In the genomic region with DNA sequence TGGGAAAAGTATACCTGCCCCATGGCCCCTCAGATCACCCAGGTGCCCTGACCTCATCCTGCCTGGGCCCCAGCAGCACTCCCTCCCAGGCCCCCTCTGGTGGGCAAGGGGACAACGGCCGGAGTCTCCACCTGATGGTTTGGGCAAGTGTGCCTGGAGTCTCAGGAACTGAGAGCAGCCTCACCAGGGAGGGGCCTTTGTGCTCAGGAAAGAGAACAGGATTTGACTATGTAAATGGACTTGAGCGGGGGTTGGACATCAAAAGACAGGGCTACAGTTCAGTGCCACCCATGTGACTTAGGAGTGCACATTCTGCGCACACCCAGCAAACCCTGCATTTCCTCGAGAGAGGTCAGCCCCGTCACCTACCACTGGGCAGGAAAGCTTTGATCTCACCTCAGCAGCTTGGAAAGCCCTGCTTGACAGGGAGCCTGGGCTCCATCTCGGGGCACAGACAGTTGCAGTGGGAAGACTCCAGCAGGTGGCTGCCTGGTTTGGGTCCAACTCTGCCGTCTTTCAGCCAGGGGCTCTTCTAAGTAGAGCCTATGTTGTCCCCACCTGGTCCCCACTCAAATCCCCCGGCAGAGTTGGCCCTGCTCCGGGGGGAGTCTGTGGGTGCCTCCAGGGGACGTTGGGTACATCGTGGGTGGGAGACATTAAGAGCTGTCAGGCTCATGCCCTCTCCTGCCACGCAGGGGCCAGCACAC, we compare ENCODE assay signal across 10 cellular contexts. TPM values are rescaled to one million over a fixed set of nuclear protein-coding genes. Genes with fewer than 3 reads are reported as not detected.
DNase-seq lines count a peak whose midpoint lies in the region; ATAC-seq and TF ChIP-seq lines count a peak whose summit lies in the region.
"Had no signal": no experiment of that assay in that cellular context is flagged by ENCODE, and none has a peak within 500 bp of the region (broad histone marks: within the 10 kb centered on the region; RNA-seq: fewer than 3 reads in every experiment).

No MANE protein-coding gene starts in this region.

- in situ Hi-C loops in KBM-7 (cut with MboI; ENCODE audit: low pct_unique_long_range_greater_than_20kb, low sequenced_read_pairs), result no loop called here

- H3K4me1 Mint-ChIP-seq in WTC11, result peaks cover 16% of the 10 kb centered on the region
- peaks cover 71 to 82% of the 10 kb centered on the region in 2 donors for H3K4me1 Mint-ChIP-seq in natural killer cell

- 72 to 76% methylated on average over 13 of the region's 13 CpGs for WGBS in heart right ventricle, 2 donors

- peaks cover 11 to 81% (median 37%) of the 10 kb centered on the region in 9 donors for H3K4me1 ChIP-seq in heart right ventricle

- DNase-seq in heart right ventricle, result no peak
- DNase-seq in left ventricle myocardium superior, result no peak
- peak; percentile 60 for DNase-seq in WTC11 (ENCODE audit: low spot score)
- no peak for DNase-seq in natural killer cell
- DNase-seq in stimulated activated naive CD4-positive, alpha-beta T cell treated with Interleukin-2 at 50 U/mL for 16 hours (lab: John Stamatoyannopoulos, UW), result no peak
- no peak for DNase-seq in KBM-7
- DNase-seq in foreskin fibroblast, result no peak

- H3K4me3 Mint-ChIP-seq in WTC11, result no peak overlapping the region
- peak overlapping the region; percentile 89 for H3K4me3 Mint-ChIP-seq in natural killer cell

- intact Hi-C loops in heart right ventricle (cut with DNase I) (no loop called here), left ventricle myocardium superior (cut with micrococcal nuclease) (no loop called here), natural killer cell (cut with micrococcal nuclease) (loop anchor here (5.0 kb wide), 3 partner anchors 39 to 189 kb away; a partner anchor contains a TSS)

- no peak overlapping the region for H3K27ac Mint-ChIP-seq in WTC11
- peak overlapping the region; percentile 90 to 92 for H3K27ac Mint-ChIP-seq in natural killer cell

- peaks cover 0 to 22% (median 0%) of the 10 kb centered on the region in 9 donors for H3K36me3 ChIP-seq in heart right ventricle

- peak overlapping the region in 6 of 10 donors; percentile 18 to 98 (median 88) for H3K27ac ChIP-seq in heart right ventricle

- H3K4me3 ChIP-seq in heart right ventricle (peak overlapping the region in 5 of 10 donors; percentile 6 to 82 (median 60)), foreskin fibroblast (ENCODE audit: low read depth in 1 of 2, low read length in 2 of 2) (no peak overlapping the region)

- POLR2A ChIA-PET in WTC11 (lab: Charles Lee), result no interaction called here

- no peaks in the 10 kb centered on the region for H3K9me3 ChIP-seq in heart right ventricle

- CTCF ChIA-PET in WTC11 (lab: Charles Lee), result interaction anchor here (1.0 to 1.4 kb wide), 2 partner anchors 9 to 147 kb away, joined by 3 to 4 read pairs; no protein-coding TSS in a partner anchor

- H3K36me3 Mint-ChIP-seq in WTC11 (no peaks in the 10 kb centered on the region), natural killer cell (no peaks in the 10 kb centered on the region)

- H3K9me3 Mint-ChIP-seq in WTC11 (no peaks in the 10 kb centered on the region), natural killer cell (no peaks in the 10 kb centered on the region)

- ATAC-seq in heart right ventricle, result peak in 4 of 8 donors; percentile 10 to 40 (median 21)
- no peak for ATAC-seq in left ventricle myocardium superior
- ATAC-seq in HG02798 (IDR thresholded peaks at IDR 0.05; ENCODE audit: poor library complexity, unreplicated experiment), result peak; percentile 57
- ATAC-seq in WTC11, result peak; percentile 86
- peak in 1 of 3 donors; percentile 12 for ATAC-seq in natural killer cell

- H3K27me3 Mint-ChIP-seq in WTC11 (ENCODE audit: low read depth) (no peaks in the 10 kb centered on the region), natural killer cell (ENCODE audit: low read depth in 2 of 2) (no peaks in the 10 kb centered on the region)

- TF ChIP-seq CTCF in heart right ventricle (IDR thresholded peaks at IDR 0.05), result no peak
- TF ChIP-seq CTCF in WTC11 (IDR thresholded peaks at IDR 0.05), result no peak
- no peak for TF ChIP-seq CTCF in natural killer cell (IDR thresholded peaks at IDR 0.05)
- no peak for TF ChIP-seq CTCF in foreskin fibroblast (IDR thresholded peaks at IDR 0.05; ENCODE audit: low read depth, low read length)

- H3K27me3 ChIP-seq in heart right ventricle, result no peaks in the 10 kb centered on the region

TF ChIP-seq in WTC11, 78 proteins besides CTCF, POLR2A, EP300 and RAD21:
- TF ChIP-seq TP53 (CRISPR knock-in tag; IDR thresholded peaks at IDR 0.05), result no peak
- TF ChIP-seq GABPB1 (CRISPR knock-in tag; IDR thresholded peaks at IDR 0.05), result peak; percentile 78
- TF ChIP-seq JAZF1 (CRISPR knock-in tag; IDR thresholded peaks at IDR 0.05), result no peak
- TF ChIP-seq NFATC4 (CRISPR knock-in tag; IDR thresholded peaks at IDR 0.05), result no peak
- TF ChIP-seq, protein P1, sequence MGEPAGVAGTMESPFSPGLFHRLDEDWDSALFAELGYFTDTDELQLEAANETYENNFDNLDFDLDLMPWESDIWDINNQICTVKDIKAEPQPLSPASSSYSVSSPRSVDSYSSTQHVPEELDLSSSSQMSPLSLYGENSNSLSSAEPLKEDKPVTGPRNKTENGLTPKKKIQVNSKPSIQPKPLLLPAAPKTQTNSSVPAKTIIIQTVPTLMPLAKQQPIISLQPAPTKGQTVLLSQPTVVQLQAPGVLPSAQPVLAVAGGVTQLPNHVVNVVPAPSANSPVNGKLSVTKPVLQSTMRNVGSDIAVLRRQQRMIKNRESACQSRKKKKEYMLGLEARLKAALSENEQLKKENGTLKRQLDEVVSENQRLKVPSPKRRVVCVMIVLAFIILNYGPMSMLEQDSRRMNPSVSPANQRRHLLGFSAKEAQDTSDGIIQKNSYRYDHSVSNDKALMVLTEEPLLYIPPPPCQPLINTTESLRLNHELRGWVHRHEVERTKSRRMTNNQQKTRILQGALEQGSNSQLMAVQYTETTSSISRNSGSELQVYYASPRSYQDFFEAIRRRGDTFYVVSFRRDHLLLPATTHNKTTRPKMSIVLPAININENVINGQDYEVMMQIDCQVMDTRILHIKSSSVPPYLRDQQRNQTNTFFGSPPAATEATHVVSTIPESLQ (CRISPR knock-in tag; IDR thresholded peaks at IDR 0.05), result no peak
- TF ChIP-seq RORB (CRISPR knock-in tag; IDR thresholded peaks at IDR 0.05), result no peak
- TF ChIP-seq ZNF219 (CRISPR knock-in tag; IDR thresholded peaks at IDR 0.05; ENCODE audit: borderline replicate concordance), result no peak
- TF ChIP-seq, protein P2, sequence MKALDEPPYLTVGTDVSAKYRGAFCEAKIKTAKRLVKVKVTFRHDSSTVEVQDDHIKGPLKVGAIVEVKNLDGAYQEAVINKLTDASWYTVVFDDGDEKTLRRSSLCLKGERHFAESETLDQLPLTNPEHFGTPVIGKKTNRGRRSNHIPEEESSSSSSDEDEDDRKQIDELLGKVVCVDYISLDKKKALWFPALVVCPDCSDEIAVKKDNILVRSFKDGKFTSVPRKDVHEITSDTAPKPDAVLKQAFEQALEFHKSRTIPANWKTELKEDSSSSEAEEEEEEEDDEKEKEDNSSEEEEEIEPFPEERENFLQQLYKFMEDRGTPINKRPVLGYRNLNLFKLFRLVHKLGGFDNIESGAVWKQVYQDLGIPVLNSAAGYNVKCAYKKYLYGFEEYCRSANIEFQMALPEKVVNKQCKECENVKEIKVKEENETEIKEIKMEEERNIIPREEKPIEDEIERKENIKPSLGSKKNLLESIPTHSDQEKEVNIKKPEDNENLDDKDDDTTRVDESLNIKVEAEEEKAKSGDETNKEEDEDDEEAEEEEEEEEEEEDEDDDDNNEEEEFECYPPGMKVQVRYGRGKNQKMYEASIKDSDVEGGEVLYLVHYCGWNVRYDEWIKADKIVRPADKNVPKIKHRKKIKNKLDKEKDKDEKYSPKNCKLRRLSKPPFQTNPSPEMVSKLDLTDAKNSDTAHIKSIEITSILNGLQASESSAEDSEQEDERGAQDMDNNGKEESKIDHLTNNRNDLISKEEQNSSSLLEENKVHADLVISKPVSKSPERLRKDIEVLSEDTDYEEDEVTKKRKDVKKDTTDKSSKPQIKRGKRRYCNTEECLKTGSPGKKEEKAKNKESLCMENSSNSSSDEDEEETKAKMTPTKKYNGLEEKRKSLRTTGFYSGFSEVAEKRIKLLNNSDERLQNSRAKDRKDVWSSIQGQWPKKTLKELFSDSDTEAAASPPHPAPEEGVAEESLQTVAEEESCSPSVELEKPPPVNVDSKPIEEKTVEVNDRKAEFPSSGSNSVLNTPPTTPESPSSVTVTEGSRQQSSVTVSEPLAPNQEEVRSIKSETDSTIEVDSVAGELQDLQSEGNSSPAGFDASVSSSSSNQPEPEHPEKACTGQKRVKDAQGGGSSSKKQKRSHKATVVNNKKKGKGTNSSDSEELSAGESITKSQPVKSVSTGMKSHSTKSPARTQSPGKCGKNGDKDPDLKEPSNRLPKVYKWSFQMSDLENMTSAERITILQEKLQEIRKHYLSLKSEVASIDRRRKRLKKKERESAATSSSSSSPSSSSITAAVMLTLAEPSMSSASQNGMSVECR (CRISPR knock-in tag; IDR thresholded peaks at IDR 0.05; ENCODE audit: borderline replicate concordance), result no peak
TF ChIP-seq in WTC11: peak in this region for 1.

RNA-seq across cellular contexts. Expression of a gene that starts 3.3 kb away (rescaled TPM):
- total RNA-seq in heart right ventricle (10 to 100 TPM in 1 of 10 donors, 1 to 10 TPM in 9; 2.9 to 17.2 (median 5.7) TPM), left ventricle myocardium superior (5.8 TPM), WTC11 (2021) (17.2 to 23.7 TPM (median 22.3 TPM) in 3 replicates), natural killer cell (100 to 1,000 TPM; 385 to 498 (median 497) TPM)
- polyA plus RNA-seq in heart right ventricle, result 1 to 10 TPM; 3.6 to 7.5 TPM

RNA-seq across cellular contexts. Expression of a gene that starts 30.9 kb away (rescaled TPM):
- total RNA-seq in heart right ventricle, result not detected
- not detected for polyA plus RNA-seq in heart right ventricle
- total RNA-seq in left ventricle myocardium superior, result not detected
- total RNA-seq in WTC11 (2021), result not detected in 3 replicates
- total RNA-seq in natural killer cell, result not detected
- total RNA-seq: astrocyte, renal cortical epithelial cell had no signal

RNA-seq across cellular contexts. Expression of a gene that starts 50.4 kb away (rescaled TPM):
- total RNA-seq in heart right ventricle (under 1 TPM in 7 of 10 donors, not detected in 3; 0.27 to 0.75 (median 0.62) TPM), left ventricle myocardium superior (not detected), WTC11 (2021) (4.5 to 6.6 TPM (median 5.4 TPM) in 3 replicates), natural killer cell (not detected)
- polyA plus RNA-seq in heart right ventricle, result under 1 TPM; 0.42 to 0.44 TPM

Comparison
In these comparisons a context has a peak if more than half of its experiments do, and no peak if none do; other contexts are left out.
1. RNA of a gene that starts 3.3 kb away (total RNA-seq): 385 to 498 TPM in natural killer cell; 17.2 to 23.7 TPM in WTC11, 2.9 to 17.2 TPM in heart right ventricle and 5.8 TPM in left ventricle myocardium superior (single experiment); every median in the first group is over 10 times any median in the second.